In genomic region chr22:49072996-49073645, GRCh38 we compare ENCODE assay signal across 25 cellular contexts.
"Had no signal": no experiment of that assay in that cellular context is flagged by ENCODE, and none has a peak within 500 bp of the region (broad histone marks: within the 10 kb centered on the region; RNA-seq: fewer than 3 reads in every experiment).

No MANE protein-coding gene starts in this region.

- H3K4me1 ChIP-seq: pancreas, psoas muscle, right lobe of liver, spleen, stomach, thyroid gland, upper lobe of left lung, uterus had no signal

- H3K36me3 ChIP-seq: neural progenitor cell, neutrophil, pancreas, right lobe of liver, spleen, stomach, thoracic aorta, thyroid gland, tibial nerve, upper lobe of left lung, uterus had no signal

- H3K9me3 ChIP-seq: neutrophil, pancreas, psoas muscle, right lobe of liver, spleen, stomach, thoracic aorta, thyroid gland, tibial nerve, upper lobe of left lung, uterus had no signal

- ATAC-seq: naive thymus-derived CD4-positive, alpha-beta T cell; natural killer cell; pancreas; psoas muscle; right cardiac atrium; right lobe of liver; stimulated activated effector memory CD8-positive, alpha-beta T cell treated with anti-CD3 and anti-CD28 coated beads, Interleukin-12 subunit alpha, Interleukin-12 subunit beta, amount 100 ng/mL, for 72 hours; stimulated activated naive B cell treated with anti-CD40 and anti-IgM and Interleukin-4, amounts not matched to agents 10 μg/mL and 1 μg/mL and 100 μg/mL, for 72 hours had no signal

- H3K27ac ChIP-seq: neural progenitor cell, neutrophil, pancreas, psoas muscle, right lobe of liver, skin epidermis, spleen, stomach, thoracic aorta, thyroid gland, tibial nerve, upper lobe of left lung, uterus had no signal

- DNase-seq: naive thymus-derived CD4-positive, alpha-beta T cell; natural killer cell; nucleus accumbens; right cardiac atrium; right lobe of liver; spleen; stimulated activated CD4-positive, alpha-beta T cell treated with anti-CD3 and anti-CD28 coated beads, Interleukin-12 subunit alpha, Interleukin-12 subunit beta, amount 100 ng/mL, for 4 hours; stimulated activated CD4-positive, alpha-beta T cell treated with anti-CD3 and anti-CD28 coated beads, Interleukin-1b, Interleukin-23, amount 100 ng/mL, for 48 hours; stimulated activated CD4-positive, alpha-beta T cell treated with anti-CD3 and anti-CD28 coated beads, Interleukin-4, amount 100 ng/mL, for 1 hour; stimulated activated naive B cell treated with anti-CD40 and anti-IgM and Interleukin-4, amounts not matched to agents 10 μg/mL and 1 μg/mL and 100 μg/mL, for 72 hours; stimulated activated naive CD4-positive, alpha-beta T cell treated with Interleukin-2 at 50 U/mL for 16 hours; stomach; thyroid gland; trophoblast cell; upper lobe of left lung; uterus had no signal

- H3K4me3 ChIP-seq: neural progenitor cell, pancreas, psoas muscle, right lobe of liver, skin epidermis, smooth muscle cell, spleen, stomach, thoracic aorta, thyroid gland, tibial nerve, upper lobe of left lung, uterus had no signal

- H3K27me3 ChIP-seq: neural progenitor cell, pancreas, right lobe of liver, thyroid gland, tibial nerve, upper lobe of left lung, uterus had no signal
